In genomic region chr10:1473874-1474273, GRCh38 we compare ENCODE assay signal across 29 cellular contexts.
"Had no signal": no experiment of that assay in that cellular context is flagged by ENCODE, and none has a peak within 500 bp of the region (broad histone marks: within the 10 kb centered on the region; RNA-seq: fewer than 3 reads in every experiment).

No MANE protein-coding gene starts in this region.

- H3K36me3 ChIP-seq: ascending aorta had no signal

- H3K27me3 Mint-ChIP-seq: brain had no signal

- H3K27me3 ChIP-seq: ascending aorta had no signal

- H3K27ac Mint-ChIP-seq: activated CD8-positive, alpha-beta memory T cell treated with anti-CD3 and anti-CD28 coated beads, Interleukin-2, amount 10 ng/mL, durations not matched to agents 7 days and 5 days; activated naive CD4-positive, alpha-beta T cell treated with anti-CD3 and anti-CD28 coated beads, Interleukin-2, amount 50 U/mL, for 24 hours; activated naive CD8-positive, alpha-beta T cell treated with anti-CD3 and anti-CD28 coated beads, Interleukin-2, amount 50 U/mL, for 24 hours; activated T-cell treated with anti-CD3 and anti-CD28 coated beads, Interleukin-2, amount 50 U/mL, for 24 hours; activated T-helper 1 cell treated with anti-CD3 and anti-CD28 coated beads, Interleukin-12 subunit alpha, Interleukin-12 subunit beta, Interleukin-2, Interleukin-4 antibody, amounts not matched to agents 30 ng/mL and 10 ng/mL and 1 ng/mL, durations not matched to agents 14 hours and 24 hours and 36 hours; T-helper 1 cell treated with Interleukin-12 subunit alpha and Interleukin-12 subunit beta and Interleukin-4 antibody, amounts not matched to agents 30 μg/mL and 1 μg/mL, for 36 hours; WTC11 had no signal

- H3K4me1 Mint-ChIP-seq: activated CD8-positive, alpha-beta memory T cell treated with anti-CD3 and anti-CD28 coated beads, Interleukin-2, amount 10 ng/mL, durations not matched to agents 7 days and 5 days; activated naive CD4-positive, alpha-beta T cell treated with anti-CD3 and anti-CD28 coated beads, Interleukin-2, amount 50 U/mL, for 24 hours; activated naive CD8-positive, alpha-beta T cell treated with anti-CD3 and anti-CD28 coated beads, Interleukin-2, amount 50 U/mL, for 24 hours; central memory CD8-positive, alpha-beta T cell had no signal

- H3K9me3 Mint-ChIP-seq: activated naive CD4-positive, alpha-beta T cell treated with anti-CD3 and anti-CD28 coated beads, Interleukin-2, amount 50 U/mL, for 24 hours; activated naive CD8-positive, alpha-beta T cell treated with anti-CD3 and anti-CD28 coated beads, Interleukin-2, amount 50 U/mL, for 24 hours; activated T-cell treated with anti-CD3 and anti-CD28 coated beads, Interleukin-2, amount 50 U/mL, for 24 hours; activated T-helper 1 cell treated with anti-CD3 and anti-CD28 coated beads, Interleukin-12 subunit alpha, Interleukin-12 subunit beta, Interleukin-2, Interleukin-4 antibody, amounts not matched to agents 30 ng/mL and 10 ng/mL and 1 ng/mL, durations not matched to agents 14 hours and 24 hours and 36 hours; central memory CD8-positive, alpha-beta T cell; T-helper 1 cell treated with Interleukin-12 subunit alpha and Interleukin-12 subunit beta and Interleukin-4 antibody, amounts not matched to agents 30 μg/mL and 1 μg/mL, for 36 hours had no signal

- FAIRE-seq: K562, RCC 7860 had no signal

- H3K4me3 ChIP-seq: ascending aorta, K562 had no signal

- H3K36me3 Mint-ChIP-seq: activated CD8-positive, alpha-beta memory T cell treated with anti-CD3 and anti-CD28 coated beads, Interleukin-2, amount 10 ng/mL, durations not matched to agents 7 days and 5 days; activated naive CD4-positive, alpha-beta T cell treated with anti-CD3 and anti-CD28 coated beads, Interleukin-2, amount 50 U/mL, for 24 hours had no signal

- H3K27ac ChIP-seq: ascending aorta had no signal

- H3K4me3 Mint-ChIP-seq: activated CD8-positive, alpha-beta memory T cell treated with anti-CD3 and anti-CD28 coated beads, Interleukin-2, amount 10 ng/mL, durations not matched to agents 7 days and 5 days; activated naive CD4-positive, alpha-beta T cell treated with anti-CD3 and anti-CD28 coated beads, Interleukin-2, amount 50 U/mL, for 24 hours; activated naive CD8-positive, alpha-beta T cell treated with anti-CD3 and anti-CD28 coated beads, Interleukin-2, amount 50 U/mL, for 24 hours; activated T-cell treated with anti-CD3 and anti-CD28 coated beads, Interleukin-2, amount 50 U/mL, for 24 hours; activated T-helper 1 cell treated with anti-CD3 and anti-CD28 coated beads, Interleukin-12 subunit alpha, Interleukin-12 subunit beta, Interleukin-2, Interleukin-4 antibody, amounts not matched to agents 30 ng/mL and 10 ng/mL and 1 ng/mL, durations not matched to agents 14 hours and 24 hours and 36 hours; brain; central memory CD8-positive, alpha-beta T cell; T-helper 1 cell treated with Interleukin-12 subunit alpha and Interleukin-12 subunit beta and Interleukin-4 antibody, amounts not matched to agents 30 μg/mL and 1 μg/mL, for 36 hours; WTC11 had no signal

- H3K4me1 ChIP-seq: ascending aorta had no signal

- DNase-seq: activated CD4-positive, alpha-beta T cell treated with anti-CD3 and anti-CD28 coated beads for 48 hours; activated CD4-positive, alpha-beta T cell treated with anti-CD3 and anti-CD28 coated beads, Interleukin-2, amount 50 U/mL, for 48 hours; activated CD4-positive, CD25-positive, alpha-beta regulatory T cell treated with anti-CD3 and anti-CD28 coated beads, Interleukin-2, amount 50 U/mL, for 72 hours; activated CD8-positive, alpha-beta memory T cell treated with anti-CD3 and anti-CD28 coated beads, Interleukin-2, amount 10 ng/mL, durations not matched to agents 7 days and 5 days; activated effector memory CD4-positive, alpha-beta T cell treated with Interleukin-2 at 50 U/mL for 16 hours; activated naive CD4-positive, alpha-beta T cell; activated naive CD8-positive, alpha-beta T cell treated with anti-CD3 and anti-CD28 coated beads, Interleukin-2, amount 50 U/mL, for 24 hours; activated T-cell treated with anti-CD3 and anti-CD28 coated beads, Interleukin-2, amount 50 U/mL, for 24 hours; amniotic stem cell; Karpas-422; MM.1S; NCI-H1105; NCI-H1436; NCI-H187; NCI-H2081; NCI-H345; NCI-H510A; NCI-H526 treated with DMSO at 0.1 percent for 48 hours; PC-3; SHP77 treated with DMSO at 0.1 percent for 48 hours had no signal

- H3K9me3 ChIP-seq: ascending aorta had no signal
